In genomic region chr12:22256076-22256475, GRCh38 we compare ENCODE assay signal across 23 cellular contexts.
DNase-seq lines count a peak whose midpoint lies in the region; FAIRE-seq and TF ChIP-seq lines count a peak whose summit lies in the region.
"Had no signal": no experiment of that assay in that cellular context is flagged by ENCODE, and none has a peak within 500 bp of the region (broad histone marks: within the 10 kb centered on the region; RNA-seq: fewer than 3 reads in every experiment).

No MANE protein-coding gene starts in this region.

- H2BK20ac ChIP-seq in H9 (ENCODE audit: low read depth, low read length, poor library complexity, severe bottlenecking), result peak overlapping the region; percentile 86

- in situ Hi-C loops in astrocyte of the spinal cord (cut with HindIII; ENCODE audit: low sequenced_read_pairs), result no loop called here

- H3K4me3 ChIP-seq in astrocyte of the spinal cord (ENCODE audit: low read depth, low read length), result no peak overlapping the region
- no peak overlapping the region for H3K4me3 ChIP-seq in H7 (ENCODE audit: insufficient read depth, low read depth, low read length)
- H3K4me3 ChIP-seq: lung had no signal

- H3K27me3 ChIP-seq in H9 (ENCODE audit: insufficient read depth, low read length), result no peaks in the 10 kb centered on the region
- H3K27me3 ChIP-seq in H7 (ENCODE audit: control insufficient read depth, insufficient read depth, low read length), result no peaks in the 10 kb centered on the region

- no peak overlapping the region for H3K4me3 Mint-ChIP-seq in H9
- H3K4me3 Mint-ChIP-seq: activated CD4-positive, alpha-beta T cell treated with anti-CD3 and anti-CD28 coated beads, Interleukin-2, amount 10 ng/mL, durations not matched to agents 24 days and 14 days; CD4-positive, alpha-beta T cell; natural killer cell; stimulated activated memory B cell treated with anti-CD40 and anti-IgM and Interleukin-4, amounts not matched to agents 10 μg/mL and 1 μg/mL and 100 μg/mL, for 72 hours; type B pancreatic cell had no signal

- H3K79me1 ChIP-seq in H9 (ENCODE audit: insufficient read depth, low read depth, low read length, poor library complexity, severe bottlenecking), result no peaks in the 10 kb centered on the region

- no peaks in the 10 kb centered on the region for H3K9me3 Mint-ChIP-seq in H9
- H3K9me3 Mint-ChIP-seq: activated CD4-positive, alpha-beta T cell treated with anti-CD3 and anti-CD28 coated beads, Interleukin-2, amount 10 ng/mL, durations not matched to agents 24 days and 14 days; CD4-positive, alpha-beta T cell; natural killer cell; stimulated activated memory B cell treated with anti-CD40 and anti-IgM and Interleukin-4, amounts not matched to agents 10 μg/mL and 1 μg/mL and 100 μg/mL, for 72 hours; type B pancreatic cell had no signal

- H4K20me1 ChIP-seq in H9 (ENCODE audit: control insufficient read depth, insufficient read depth, insufficient read length), result no peaks in the 10 kb centered on the region

- DNase-seq in H9 (no peak), astrocyte of the spinal cord (ENCODE audit: low read depth, low spot score) (peak; percentile 56), retina (peak; percentile 42), DMS79 treated with DMSO at 0.1 percent for 48 hours (lab: John Stamatoyannopoulos, UW) (no peak), NAMALWA (ENCODE audit: low spot score) (no peak), H7 (no peak)
- no peak for DNase-seq in stimulated activated CD4-positive, alpha-beta T cell treated with anti-CD3 and anti-CD28 coated beads, Interleukin-2, amount 100 ng/mL, for 48 hours
- DNase-seq: activated CD4-positive, alpha-beta T cell treated with anti-CD3 and anti-CD28 coated beads, Interleukin-2, amount 10 ng/mL, durations not matched to agents 24 days and 14 days; activated CD8-positive, alpha-beta memory T cell treated with anti-CD3 and anti-CD28 coated beads, Interleukin-2, amount 50 U/mL, for 48 hours; aorta; CD4-positive, alpha-beta T cell; DMS53; natural killer cell; NCI-H1694 treated with DMSO at 0.1 percent for 48 hours; NCI-H226; NK-92 treated with Interleukin-12 subunit alpha and Interleukin-12 subunit beta, amount 100 ng/mL, for 24 hours; stimulated activated CD4-positive, alpha-beta T cell treated with anti-CD3 and anti-CD28 coated beads, Interleukin-15, amount 100 ng/mL, for 24 hours had no signal

- no peaks in the 10 kb centered on the region for H3K36me3 Mint-ChIP-seq in H9 (ENCODE audit: insufficient read depth in 1 of 3, low read depth in 3 of 3)
- H3K36me3 Mint-ChIP-seq: natural killer cell; stimulated activated memory B cell treated with anti-CD40 and anti-IgM and Interleukin-4, amounts not matched to agents 10 μg/mL and 1 μg/mL and 100 μg/mL, for 72 hours; type B pancreatic cell had no signal

- H3K79me2 ChIP-seq in H9 (ENCODE audit: insufficient read depth, low read length), result no peaks in the 10 kb centered on the region

- no peak overlapping the region for H2BK120ac ChIP-seq in H9 (ENCODE audit: low read depth, low read length, poor library complexity, severe bottlenecking)

- H3K27ac ChIP-seq in H9 (ENCODE audit: insufficient read length, low read depth, low read length), result no peak overlapping the region
- H3K27ac ChIP-seq: epithelial cell of prostate had no signal

- H3K27ac Mint-ChIP-seq in H9, result no peak overlapping the region
- H3K27ac Mint-ChIP-seq: activated CD4-positive, alpha-beta T cell treated with anti-CD3 and anti-CD28 coated beads, Interleukin-2, amount 10 ng/mL, durations not matched to agents 24 days and 14 days; CD4-positive, alpha-beta T cell; natural killer cell; stimulated activated memory B cell treated with anti-CD40 and anti-IgM and Interleukin-4, amounts not matched to agents 10 μg/mL and 1 μg/mL and 100 μg/mL, for 72 hours; type B pancreatic cell had no signal

- no peak overlapping the region for H4K5ac ChIP-seq in H9 (ENCODE audit: insufficient read length, low read depth, low read length)

- no peaks in the 10 kb centered on the region for H3K36me3 ChIP-seq in H7 (replicated peaks; ENCODE audit: control insufficient read depth, insufficient read depth, low read length)

- H3K23me2 ChIP-seq in H9 (ENCODE audit: insufficient read length, low read depth, low read length, poor library complexity, severe bottlenecking), result no peaks in the 10 kb centered on the region

- H3K4ac ChIP-seq in H9 (ENCODE audit: low read depth, low read length), result no peak overlapping the region; the same call in 1 of the 2 replicates

- TF ChIP-seq CTCF in H9 (conservative IDR thresholded peaks at IDR 0.05) (no peak), astrocyte of the spinal cord (IDR thresholded peaks at IDR 0.05; ENCODE audit: low read depth, low read length) (no peak)

- no peak overlapping the region for H3K18ac ChIP-seq in H9 (ENCODE audit: insufficient read length, low read depth, low read length)

- WGBS in H9 (ENCODE audit: extremely low coverage, insufficient read length, low lambda C conversion rate), result no CpG with 5 or more reads among the region's 7 CpGs

- H3K4me1 ChIP-seq in H9 (ENCODE audit: insufficient read depth, low read length), result peaks cover 4% of the 10 kb centered on the region; the same call in 1 of the 2 replicates

- no peak overlapping the region for H3T11ph ChIP-seq in H9 (ENCODE audit: low read length)

- H2AFZ ChIP-seq in H9 (ENCODE audit: low read length), result no peak overlapping the region

- H4K8ac ChIP-seq in H9 (replicated peaks; ENCODE audit: insufficient read length, low read depth, low read length), result no peak overlapping the region

- no peak overlapping the region for H2BK15ac ChIP-seq in H9 (ENCODE audit: low read depth, low read length)

- no peaks in the 10 kb centered on the region for H3K4me1 Mint-ChIP-seq in H9
- H3K4me1 Mint-ChIP-seq: activated CD4-positive, alpha-beta T cell treated with anti-CD3 and anti-CD28 coated beads, Interleukin-2, amount 10 ng/mL, durations not matched to agents 24 days and 14 days; natural killer cell; stimulated activated memory B cell treated with anti-CD40 and anti-IgM and Interleukin-4, amounts not matched to agents 10 μg/mL and 1 μg/mL and 100 μg/mL, for 72 hours had no signal

- no peak overlapping the region for H3K14ac ChIP-seq in H9 (ENCODE audit: insufficient read depth, low read length)

- H3K27me3 Mint-ChIP-seq in H9 (ENCODE audit: low read depth), result no peaks in the 10 kb centered on the region
- H3K27me3 Mint-ChIP-seq: activated CD4-positive, alpha-beta T cell treated with anti-CD3 and anti-CD28 coated beads, Interleukin-2, amount 10 ng/mL, durations not matched to agents 24 days and 14 days; CD4-positive, alpha-beta T cell; stimulated activated memory B cell treated with anti-CD40 and anti-IgM and Interleukin-4, amounts not matched to agents 10 μg/mL and 1 μg/mL and 100 μg/mL, for 72 hours had no signal

- no peaks in the 10 kb centered on the region for H3K9me3 ChIP-seq in H9 (ENCODE audit: control insufficient read depth, low read depth, low read length)

- no peak overlapping the region for H2BK12ac ChIP-seq in H9 (ENCODE audit: insufficient read length, low read depth, low read length)

- H3K4me2 ChIP-seq in H9 (ENCODE audit: insufficient read depth, insufficient read length, low read length), result no peak overlapping the region

- H3K9ac ChIP-seq in H9 (ENCODE audit: extremely low read depth, insufficient read length, low read length), result no peak overlapping the region

- H3K23ac ChIP-seq in H9 (ENCODE audit: insufficient read length, low read depth, low read length), result no peak overlapping the region

- no peak overlapping the region for H2BK5ac ChIP-seq in H9 (ENCODE audit: insufficient read length, low read length)

- H4K91ac ChIP-seq in H9 (ENCODE audit: insufficient read length, low read depth, low read length), result no peak overlapping the region

- FAIRE-seq in islet of Langerhans (lab: Jason Lieb, UNC), result peak; percentile 97
- FAIRE-seq: HepG2 had no signal

- no peak overlapping the region for H3K56ac ChIP-seq in H9 (ENCODE audit: insufficient read length, low read depth, low read length)

- H2AK5ac ChIP-seq in H9 (ENCODE audit: insufficient read length, low read length), result no peak overlapping the region

Comparison
In these comparisons a context has a peak if more than half of its experiments do, and no peak if none do; other contexts are left out.
1. DNase-seq: peak in astrocyte of the spinal cord (single experiment) and retina (single experiment); none in H9 (single experiment), stimulated activated CD4-positive, alpha-beta T cell treated with anti-CD3 and anti-CD28 coated beads, Interleukin-2, amount 100 ng/mL, for 48 hours (0 of 2), DMS79 treated with DMSO at 0.1 percent for 48 hours (single experiment), NAMALWA (single experiment) and H7 (single experiment).